ENCODE assay signal across 22 cellular contexts in the genomic region with DNA sequence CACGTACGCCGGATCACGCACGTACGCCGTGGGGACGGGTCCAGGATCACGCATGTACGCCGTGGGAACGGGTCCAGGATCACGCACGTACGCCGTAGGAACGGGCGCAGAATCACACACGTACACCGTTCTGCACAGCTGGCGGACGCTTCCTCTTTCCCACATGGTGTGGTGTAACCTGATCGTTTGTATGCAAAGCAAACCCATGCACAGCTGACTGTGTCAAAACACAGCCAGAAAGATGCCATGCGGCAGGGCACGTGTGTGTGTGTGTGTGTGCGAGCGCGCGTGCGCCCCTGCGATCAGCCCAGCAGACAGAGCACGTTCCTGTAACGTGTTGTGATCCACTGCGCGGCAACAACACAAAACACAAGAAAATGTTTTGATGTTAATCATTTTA.
"Had no signal": no experiment of that assay in that cellular context is flagged by ENCODE, and none has a peak within 500 bp of the region (broad histone marks: within the 10 kb centered on the region; RNA-seq: fewer than 3 reads in every experiment).

No MANE protein-coding gene starts in this region.

- H3K27me3 ChIP-seq: ascending aorta, esophagus muscularis mucosa, gastroesophageal sphincter, heart left ventricle, neural progenitor cell, pancreas, upper lobe of right lung had no signal

- DNase-seq: activated CD4-positive, alpha-beta T cell treated with anti-CD3 and anti-CD28 coated beads, Interleukin-2, amount 50 U/mL, for 4 hours; activated effector memory CD4-positive, alpha-beta T cell treated with anti-CD3 and anti-CD28 coated beads, Interleukin-2, amount 50 U/mL, for 16 hours; activated T-cell treated with anti-CD3 and anti-CD28 coated beads, Interleukin-2, amount 50 U/mL, for 72 hours; effector CD4-positive, alpha-beta T cell; heart left ventricle; kidney glomerular epithelial cell; left ventricle myocardium superior; mesenchymal stem cell; naive thymus-derived CD4-positive, alpha-beta T cell; pancreas; stimulated activated CD4-positive, alpha-beta T cell treated with anti-CD3 and anti-CD28 coated beads, Interleukin-4, amount 100 ng/mL, for 1 hour; T-helper 17 cell; upper lobe of right lung; WERI-Rb-1 had no signal

- H3K4me1 Mint-ChIP-seq: activated naive CD4-positive, alpha-beta T cell treated with anti-CD3 and anti-CD28 coated beads, Interleukin-2, amount 50 U/mL, for 24 hours; T-helper 17 cell had no signal

- H3K4me3 ChIP-seq: ascending aorta, esophagus muscularis mucosa, gastroesophageal sphincter, heart left ventricle, neural progenitor cell, pancreas, smooth muscle cell, thoracic aorta, upper lobe of right lung had no signal

- H3K9me3 ChIP-seq: pancreas had no signal

- H3K4me1 ChIP-seq: ascending aorta, gastroesophageal sphincter, pancreas, upper lobe of right lung had no signal

- H3K4me3 Mint-ChIP-seq: activated naive CD4-positive, alpha-beta T cell treated with anti-CD3 and anti-CD28 coated beads, Interleukin-2, amount 50 U/mL, for 24 hours; activated T-cell treated with anti-CD3 and anti-CD28 coated beads, Interleukin-2, amount 50 U/mL, for 72 hours; naive thymus-derived CD4-positive, alpha-beta T cell; neural progenitor cell; T-helper 17 cell had no signal

- H3K27ac ChIP-seq: ascending aorta, esophagus muscularis mucosa, gastroesophageal sphincter, heart left ventricle, neural progenitor cell, pancreas, thoracic aorta, upper lobe of right lung, WERI-Rb-1 had no signal

- H3K36me3 ChIP-seq: ascending aorta, esophagus muscularis mucosa, gastroesophageal sphincter, heart left ventricle, neural progenitor cell, pancreas, thoracic aorta, upper lobe of right lung, WERI-Rb-1 had no signal

- H3K27ac Mint-ChIP-seq: activated naive CD4-positive, alpha-beta T cell treated with anti-CD3 and anti-CD28 coated beads, Interleukin-2, amount 50 U/mL, for 24 hours; activated T-cell treated with anti-CD3 and anti-CD28 coated beads, Interleukin-2, amount 50 U/mL, for 72 hours; neural progenitor cell; T-helper 17 cell had no signal

- ATAC-seq: activated T-cell treated with anti-CD3 and anti-CD28 coated beads, Interleukin-2, amount 50 U/mL, for 72 hours; gastroesophageal sphincter; heart left ventricle; left ventricle myocardium superior; naive thymus-derived CD4-positive, alpha-beta T cell; pancreas; sciatic nerve; T-helper 17 cell; upper lobe of right lung had no signal

- H3K36me3 Mint-ChIP-seq: neural progenitor cell had no signal
